ENCODE assay signal across 18 cellular contexts in the genomic region with DNA sequence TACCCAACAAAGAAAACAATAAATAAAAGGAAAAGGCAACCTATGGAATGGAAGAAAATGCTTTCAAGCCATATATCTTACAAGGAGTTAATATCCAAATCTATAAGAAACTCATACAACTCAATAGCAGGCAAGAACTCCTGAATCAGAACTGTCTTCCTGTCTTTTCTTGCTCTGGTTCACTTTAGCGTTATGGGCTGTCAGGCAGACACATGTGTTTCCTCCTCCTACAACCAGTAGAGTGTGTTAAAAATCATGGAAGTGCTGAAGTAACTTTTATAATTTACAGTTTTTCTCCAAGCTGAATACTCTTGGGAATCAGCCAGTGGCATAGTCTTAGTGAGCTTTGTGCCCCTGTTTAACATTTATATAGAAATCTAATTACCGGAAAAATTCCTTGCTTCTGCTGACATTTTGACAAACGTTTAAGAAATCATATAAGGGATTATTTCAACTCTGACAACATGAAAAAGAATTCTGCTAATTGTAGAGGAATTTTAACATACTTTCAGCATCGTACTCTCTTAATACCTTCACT.
"Had no signal": no experiment of that assay in that cellular context is flagged by ENCODE, and none has a peak within 500 bp of the region (broad histone marks: within the 10 kb centered on the region; RNA-seq: fewer than 3 reads in every experiment).

No MANE protein-coding gene starts in this region.

- DNase-seq: activated CD4-positive, alpha-beta T cell treated with anti-CD3 and anti-CD28 coated beads for 1 hour; activated CD4-positive, alpha-beta T cell treated with anti-CD3 and anti-CD28 coated beads, Interleukin-2, amount 50 U/mL, for 4 hours; activated naive CD4-positive, alpha-beta T cell treated with Interleukin-2 at 50 U/mL for 16 hours; aorta; dorsolateral prefrontal cortex; endodermal cell; psoas muscle; right lobe of liver; SW 1271 had no signal

- H3K4me1 Mint-ChIP-seq: activated T-helper 17 cell treated with anti-CD3 and anti-CD28 coated beads, Interleukin-2, amount 50 U/mL, for 72 hours; endodermal cell had no signal

- H3K36me3 Mint-ChIP-seq: natural killer cell treated with Interleukin-12 subunit alpha and Interleukin-12 subunit beta and Interleukin-15 and Interleukin-18, amount 100 ng/mL, for 72 hours; type B pancreatic cell had no signal

- ATAC-seq: activated T-helper 17 cell treated with anti-CD3 and anti-CD28 coated beads, Interleukin-2, amount 50 U/mL, for 72 hours; natural killer cell treated with Interleukin-12 subunit alpha and Interleukin-12 subunit beta and Interleukin-15 and Interleukin-18, amount 100 ng/mL, for 72 hours; psoas muscle; right lobe of liver had no signal

- H3K4me3 Mint-ChIP-seq: activated T-helper 17 cell treated with anti-CD3 and anti-CD28 coated beads, Interleukin-2, amount 50 U/mL, for 72 hours; endodermal cell; natural killer cell treated with Interleukin-12 subunit alpha and Interleukin-12 subunit beta and Interleukin-15 and Interleukin-18, amount 100 ng/mL, for 72 hours; stimulated activated naive CD8-positive, alpha-beta T cell treated with anti-CD3 and anti-CD28 coated beads, Interleukin-15, Interleukin-2, amounts not matched to agents 100 ng/mL and 50 ng/mL, for 24 hours; T-helper 2 cell treated with Interferon-gamma antibody and Interleukin-4, amounts not matched to agents 5 μg/mL and 100 μg/mL, for 36 hours; type B pancreatic cell had no signal

- H3K36me3 ChIP-seq: right lobe of liver, suprapubic skin had no signal

- H3K9me3 ChIP-seq: psoas muscle, right lobe of liver, suprapubic skin had no signal

- H3K79me2 ChIP-seq: hepatocyte had no signal

- H3K27ac ChIP-seq: dorsolateral prefrontal cortex, hepatocyte, psoas muscle, right lobe of liver, suprapubic skin, VCaP had no signal

- H3K4me2 ChIP-seq: hepatocyte, smooth muscle cell had no signal

- H3K4me1 ChIP-seq: psoas muscle, right lobe of liver, suprapubic skin had no signal

- H2AFZ ChIP-seq: hepatocyte had no signal

- H3K9me3 Mint-ChIP-seq: endodermal cell; natural killer cell treated with Interleukin-12 subunit alpha and Interleukin-12 subunit beta and Interleukin-15 and Interleukin-18, amount 100 ng/mL, for 72 hours; stimulated activated naive CD8-positive, alpha-beta T cell treated with anti-CD3 and anti-CD28 coated beads, Interleukin-15, Interleukin-2, amounts not matched to agents 100 ng/mL and 50 ng/mL, for 24 hours; T-helper 2 cell treated with Interferon-gamma antibody and Interleukin-4, amounts not matched to agents 5 μg/mL and 100 μg/mL, for 36 hours; type B pancreatic cell had no signal

- H3K4me3 ChIP-seq: dorsolateral prefrontal cortex, hepatocyte, psoas muscle, right lobe of liver, smooth muscle cell, suprapubic skin had no signal

- H3K27me3 ChIP-seq: hepatocyte, right lobe of liver, suprapubic skin had no signal

- H3K27ac Mint-ChIP-seq: activated T-helper 17 cell treated with anti-CD3 and anti-CD28 coated beads, Interleukin-2, amount 50 U/mL, for 72 hours; endodermal cell; natural killer cell treated with Interleukin-12 subunit alpha and Interleukin-12 subunit beta and Interleukin-15 and Interleukin-18, amount 100 ng/mL, for 72 hours; stimulated activated naive CD8-positive, alpha-beta T cell treated with anti-CD3 and anti-CD28 coated beads, Interleukin-15, Interleukin-2, amounts not matched to agents 100 ng/mL and 50 ng/mL, for 24 hours; T-helper 2 cell treated with Interferon-gamma antibody and Interleukin-4, amounts not matched to agents 5 μg/mL and 100 μg/mL, for 36 hours; type B pancreatic cell had no signal

- H3K27me3 Mint-ChIP-seq: activated T-helper 17 cell treated with anti-CD3 and anti-CD28 coated beads, Interleukin-2, amount 50 U/mL, for 72 hours; natural killer cell treated with Interleukin-12 subunit alpha and Interleukin-12 subunit beta and Interleukin-15 and Interleukin-18, amount 100 ng/mL, for 72 hours; stimulated activated naive CD8-positive, alpha-beta T cell treated with anti-CD3 and anti-CD28 coated beads, Interleukin-15, Interleukin-2, amounts not matched to agents 100 ng/mL and 50 ng/mL, for 24 hours had no signal
